Comparison of ENCODE assay signal across 18 cellular contexts in the genomic region with DNA sequence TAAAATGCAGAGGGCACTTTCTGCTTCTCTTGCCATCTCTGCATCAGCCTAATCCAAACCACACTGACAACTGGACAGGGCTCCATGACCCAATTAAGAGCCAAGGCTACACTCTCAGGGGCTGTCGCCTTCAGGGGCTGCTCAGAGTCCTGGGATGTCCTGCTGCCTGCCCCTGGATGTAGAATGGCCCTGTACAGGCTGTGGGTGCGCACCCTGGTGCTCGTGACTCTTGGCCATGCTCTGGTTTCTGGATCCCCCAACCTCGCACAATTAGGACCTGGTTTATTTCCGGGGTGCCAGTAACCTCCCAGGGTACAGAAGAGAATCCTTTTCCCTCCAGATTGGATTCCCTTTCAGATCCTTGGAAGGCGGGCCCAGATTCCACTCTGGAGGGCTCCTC. TPM values are rescaled to one million over a fixed set of nuclear protein-coding genes. Genes with fewer than 3 reads are reported as not detected.
"Had no signal": no experiment of that assay in that cellular context is flagged by ENCODE, and none has a peak within 500 bp of the region (broad histone marks: within the 10 kb centered on the region; RNA-seq: fewer than 3 reads in every experiment).

No MANE protein-coding gene starts in this region.

- H3K27me3 Mint-ChIP-seq: activated CD4-positive, alpha-beta memory T cell treated with anti-CD3 and anti-CD28 coated beads, Interleukin-2, amount 10 ng/mL, durations not matched to agents 7 days and 5 days; activated CD8-positive, alpha-beta memory T cell treated with anti-CD3 and anti-CD28 coated beads, Interleukin-2, amount 10 ng/mL, durations not matched to agents 7 days and 5 days; activated naive CD8-positive, alpha-beta T cell; naive thymus-derived CD4-positive, alpha-beta T cell had no signal

- H3K9me3 Mint-ChIP-seq: activated CD4-positive, alpha-beta memory T cell treated with anti-CD3 and anti-CD28 coated beads, Interleukin-2, amount 10 ng/mL, durations not matched to agents 7 days and 5 days; naive thymus-derived CD4-positive, alpha-beta T cell had no signal

- H3K4me3 ChIP-seq: heart right ventricle, transverse colon, vagina had no signal

- H3K36me3 ChIP-seq: transverse colon, vagina, WERI-Rb-1 had no signal

- ATAC-seq: activated CD8-positive, alpha-beta memory T cell treated with anti-CD3 and anti-CD28 coated beads, Interleukin-2, amount 10 ng/mL, durations not matched to agents 7 days and 5 days; heart right ventricle; naive thymus-derived CD4-positive, alpha-beta T cell; stimulated activated naive CD8-positive, alpha-beta T cell treated with anti-CD3 and anti-CD28 coated beads, Interleukin-15, Interleukin-2, amounts not matched to agents 100 U/mL and 50 U/mL, for 24 hours had no signal

- H3K27ac Mint-ChIP-seq: activated CD4-positive, alpha-beta memory T cell treated with anti-CD3 and anti-CD28 coated beads, Interleukin-2, amount 10 ng/mL, durations not matched to agents 7 days and 5 days; activated CD8-positive, alpha-beta memory T cell treated with anti-CD3 and anti-CD28 coated beads, Interleukin-2, amount 10 ng/mL, durations not matched to agents 7 days and 5 days; activated naive CD8-positive, alpha-beta T cell; naive thymus-derived CD4-positive, alpha-beta T cell had no signal

- H3K9me3 ChIP-seq: heart right ventricle, transverse colon, vagina had no signal

- H3K27me3 ChIP-seq: heart right ventricle, transverse colon, vagina had no signal

- DNase-seq: activated CD4-positive, alpha-beta memory T cell treated with anti-CD3 and anti-CD28 coated beads, Interleukin-2, amount 10 ng/mL, durations not matched to agents 7 days and 5 days; activated CD4-positive, alpha-beta T cell treated with anti-CD3 and anti-CD28 coated beads for 4 hours; activated CD8-positive, alpha-beta memory T cell treated with anti-CD3 and anti-CD28 coated beads, Interleukin-2, amount 10 ng/mL, durations not matched to agents 7 days and 5 days; heart right ventricle; mesendoderm; naive thymus-derived CD4-positive, alpha-beta T cell; retina; stimulated activated CD4-positive, alpha-beta T cell treated with anti-CD3 and anti-CD28 coated beads, Interleukin-2, amount 100 ng/mL, for 24 hours; stimulated activated naive CD8-positive, alpha-beta T cell treated with anti-CD3 and anti-CD28 coated beads, Interleukin-15, Interleukin-2, amounts not matched to agents 100 U/mL and 50 U/mL, for 24 hours; substantia nigra; SW 1271; T-helper 2 cell; transverse colon; WERI-Rb-1 had no signal

- H3K4me1 Mint-ChIP-seq: activated CD4-positive, alpha-beta memory T cell treated with anti-CD3 and anti-CD28 coated beads, Interleukin-2, amount 10 ng/mL, durations not matched to agents 7 days and 5 days had no signal

- H3K4me3 Mint-ChIP-seq: activated CD4-positive, alpha-beta memory T cell treated with anti-CD3 and anti-CD28 coated beads, Interleukin-2, amount 10 ng/mL, durations not matched to agents 7 days and 5 days; activated CD8-positive, alpha-beta memory T cell treated with anti-CD3 and anti-CD28 coated beads, Interleukin-2, amount 10 ng/mL, durations not matched to agents 7 days and 5 days; activated naive CD8-positive, alpha-beta T cell; naive thymus-derived CD4-positive, alpha-beta T cell had no signal

- H3K27ac ChIP-seq: heart right ventricle, transverse colon, WERI-Rb-1 had no signal

- H3K36me3 Mint-ChIP-seq: activated CD8-positive, alpha-beta memory T cell treated with anti-CD3 and anti-CD28 coated beads, Interleukin-2, amount 10 ng/mL, durations not matched to agents 7 days and 5 days had no signal

RNA-seq across cellular contexts. Expression of gene PVALB, which starts 52.2 kb away (rescaled TPM):
- total RNA-seq: activated CD4-positive, alpha-beta memory T cell treated with anti-CD3 and anti-CD28 coated beads, Interleukin-2, amount 10 ng/mL, durations not matched to agents 7 days and 5 days; activated CD8-positive, alpha-beta memory T cell treated with anti-CD3 and anti-CD28 coated beads, Interleukin-2, amount 10 ng/mL, durations not matched to agents 7 days and 5 days; esophagus mucosa; heart right ventricle; mucosa of gallbladder; naive thymus-derived CD4-positive, alpha-beta T cell; vagina had no signal
- polyA plus RNA-seq: heart right ventricle; naive thymus-derived CD4-positive, alpha-beta T cell had no signal
